ENCODE assay signal across 8 cellular contexts in genomic region chr6:30717129-30717844, GRCh38. TPM values are rescaled to one million over a fixed set of nuclear protein-coding genes. Genes with fewer than 3 reads are reported as not detected.
DNase-seq lines count a peak whose midpoint lies in the region; ATAC-seq and TF ChIP-seq lines count a peak whose summit lies in the region.

MDC1 (minus strand) TSS chr6:30717281; CDS start chr6:30715175, 2,106 bp downstream.

- H3K4me3 ChIP-seq in spleen, result peak within 1 kb of the TSS; percentile 48 to 92 (median 56)

- H3K27ac ChIP-seq in spleen, result peak within 1 kb of the TSS; percentile 93 to 99 (median 97)

- DNase-seq in AG09319 (ENCODE audit: extremely low read depth, low read depth), result peak; percentile 100
- DNase-seq in NCI-H345 treated with DMSO at 0.1 percent for 48 hours (lab: John Stamatoyannopoulos, UW; ENCODE audit: unreplicated experiment), result peak; percentile 99
- DNase-seq in activated CD4-positive, CD25-positive, alpha-beta regulatory T cell (lab: John Stamatoyannopoulos, UW), result peak; percentile 93 to 98 (median 96)
- peak; percentile 100 for DNase-seq in central memory CD4-positive, alpha-beta T cell
- DNase-seq in inferior parietal cortex (ENCODE audit: extremely low spot score), result peak; percentile 98
- DNase-seq in spleen, result peak; percentile 100

- 0% methylated on average over 31 to 48 of the region's 48 CpGs for WGBS in spleen, 5 donors

- H3K36me3 ChIP-seq in spleen, result peaks cover 0 to 36% (median 21%) of the 10 kb centered on the region in 6 donors

- peak; percentile 25 to 96 (median 92) for TF ChIP-seq POLR2A in spleen (IDR thresholded peaks at IDR 0.05)

- no peaks in the 10 kb centered on the region for H3K27me3 ChIP-seq in spleen (replicated peaks in 1 of 7)

- H3K4me1 ChIP-seq in spleen, result peaks cover 17 to 65% (median 49%) of the 10 kb centered on the region in 6 donors

- H3K9me3 ChIP-seq in spleen, result no peaks in the 10 kb centered on the region

- ATAC-seq in GM19023 (IDR thresholded peaks at IDR 0.05; ENCODE audit: unreplicated experiment) (peak; percentile 75), HG03280 (IDR thresholded peaks at IDR 0.05; ENCODE audit: unreplicated experiment) (peak; percentile 73)

- TF ChIP-seq CTCF in AG09319 (IDR thresholded peaks at IDR 0.05; ENCODE audit: low read depth, low read length) (peak; percentile 32), spleen (IDR thresholded peaks at IDR 0.05 in 8 of 11, conservative IDR thresholded peaks at IDR 0.05 in 3 of 11) (peak; percentile 49 to 89 (median 76))

- intact Hi-C loops in spleen (cut with DNase I; ENCODE audit: low total_unique reads), result no loop called here

RNA-seq across cellular contexts. Expression of gene MDC1, which starts in this region (rescaled TPM):
- total RNA-seq in spleen, result 10 to 100 TPM; 20.8 to 47.7 (median 39.0) TPM
- polyA plus RNA-seq in spleen, result 10 to 100 TPM in 2 of 3 donors, 1 to 10 TPM in 1; 7.8 to 18.2 (median 16.5) TPM

Comparison
In these comparisons a context has a peak if more than half of its experiments do, and no peak if none do; other contexts are left out.
1. Peak in every context shown above with its lines: DNase-seq, ATAC-seq, H3K4me3 ChIP-seq and H3K27ac ChIP-seq.